ENCODE assay signal across 8 cellular contexts in the genomic region with DNA sequence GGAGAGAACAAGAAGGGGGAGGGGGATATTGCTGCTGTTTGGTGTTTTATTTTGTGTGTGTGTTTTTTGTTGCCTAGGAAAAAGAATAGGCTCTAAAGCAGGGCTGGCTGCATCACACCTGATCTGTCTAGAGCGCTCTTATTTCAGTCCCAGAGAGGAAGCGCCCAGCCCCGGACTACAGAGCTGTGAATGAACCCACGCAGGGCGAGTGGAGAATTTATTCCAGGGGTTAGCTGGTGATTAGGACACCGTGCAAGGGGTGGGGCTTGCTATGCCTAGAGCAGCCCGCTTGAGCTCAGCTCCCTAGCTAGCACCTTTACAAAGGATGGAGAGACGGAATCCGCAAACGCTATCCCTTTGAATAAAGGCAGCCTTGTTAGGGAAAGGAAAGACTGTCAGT. TPM values are rescaled to one million over a fixed set of nuclear protein-coding genes. Genes with fewer than 3 reads are reported as not detected.
DNase-seq lines count a peak whose midpoint lies in the region; ATAC-seq, FAIRE-seq and TF ChIP-seq lines count a peak whose summit lies in the region.

No MANE protein-coding gene starts in this region.

- H3K4me1 ChIP-seq in esophagus (ENCODE audit: control insufficient read depth in 2 of 2, insufficient read depth in 2 of 2, low read length in 1 of 2) (peaks cover 0 to 2% of the 10 kb centered on the region in 2 donors), mesodermal cell (ENCODE audit: control insufficient read depth, insufficient read depth, low read length, poor library complexity, severe bottlenecking) (no peaks in the 10 kb centered on the region), upper lobe of left lung (peaks cover 0 to 18% (median 6%) of the 10 kb centered on the region in 4 donors)

- FAIRE-seq in H54 (lab: Jason Lieb, UNC), result peak; percentile 70

- TF ChIP-seq POLR2A in H54 (IDR thresholded peaks at IDR 0.05; ENCODE audit: low read depth, low read length) (no peak), upper lobe of left lung (IDR thresholded peaks at IDR 0.05) (no peak)

- DNase-seq in A172 (ENCODE audit: low spot score) (peak; percentile 39), H54 (ENCODE audit: insufficient read length, low spot score) (peak; percentile 18), SHP77 (lab: John Stamatoyannopoulos, UW) (peak; percentile 37 to 54), upper lobe of left lung (peak in 1 of 2 donors; percentile 64)

- H3K27ac ChIP-seq in esophagus (ENCODE audit: low read depth in 2 of 2, low read length in 1 of 2) (peak overlapping the region; percentile 51 to 60), mesodermal cell (ENCODE audit: low read depth, low read length, severe bottlenecking) (no peak overlapping the region), upper lobe of left lung (peak overlapping the region; percentile 73 to 84 (median 79))

- H3K27me3 ChIP-seq in esophagus (ENCODE audit: control insufficient read depth in 1 of 2, insufficient read depth in 2 of 2, low read length in 2 of 2), result no peaks in the 10 kb centered on the region
- H3K27me3 ChIP-seq in upper lobe of left lung, result no peaks in the 10 kb centered on the region

- no peak for TF ChIP-seq EP300 in upper lobe of left lung (IDR thresholded peaks at IDR 0.05)

- WGBS in esophagus, 2 donors, result 1% methylated on average over 10 of the region's 10 CpGs
- WGBS in mesodermal cell (ENCODE audit: insufficient coverage in 2 of 2), 2 experiments, result 2% methylated on average over 7 to 10 of the region's 10 CpGs
- 2 to 3% methylated on average over 8 to 10 of the region's 10 CpGs for WGBS in upper lobe of left lung, 2 donors

- TF ChIP-seq CTCF in upper lobe of left lung (IDR thresholded peaks at IDR 0.05), result no peak

- H3K36me3 ChIP-seq in esophagus (ENCODE audit: control insufficient read depth in 2 of 2, insufficient read depth in 2 of 2, low read length in 1 of 2), result no peaks in the 10 kb centered on the region
- no peaks in the 10 kb centered on the region for H3K36me3 ChIP-seq in mesodermal cell (ENCODE audit: control insufficient read depth, insufficient read depth, low read length)
- H3K36me3 ChIP-seq in upper lobe of left lung, result no peaks in the 10 kb centered on the region

- ATAC-seq in upper lobe of left lung (ENCODE audit: low FRiP score in 2 of 2), result peak; percentile 84 to 90
- ATAC-seq in HG03159 (IDR thresholded peaks at IDR 0.05; ENCODE audit: unreplicated experiment), result no peak
- no peak for ATAC-seq in GM19452 (IDR thresholded peaks at IDR 0.05; ENCODE audit: unreplicated experiment)

- H3K4me3 ChIP-seq in esophagus (ENCODE audit: low read depth in 1 of 2, low read length in 2 of 2) (peak overlapping the region in 1 of 2 donors; percentile 59), mesodermal cell (ENCODE audit: extremely low read depth, insufficient read depth, low read length, poor library complexity, severe bottlenecking) (peak overlapping the region; percentile 42), upper lobe of left lung (peak overlapping the region; percentile 39 to 60 (median 48))

- H3K9me3 ChIP-seq in esophagus (ENCODE audit: control insufficient read depth in 2 of 2, insufficient read depth in 1 of 2, low read depth in 1 of 2, low read length in 1 of 2) (no peaks in the 10 kb centered on the region), mesodermal cell (ENCODE audit: control insufficient read depth, low read length) (no peaks in the 10 kb centered on the region), upper lobe of left lung (no peaks in the 10 kb centered on the region)

RNA-seq across cellular contexts. Expression of a gene that starts 0.6 kb away (rescaled TPM):
- 0.22 TPM in 1 of 2 replicates, not detected in the other for total RNA-seq in A172 (2014; rRNA removed; shearing (Covaris generic))
- polyA plus RNA-seq in esophagus, result 1 to 10 TPM; 2.7 to 4.4 TPM
- polyA plus RNA-seq in mesodermal cell (2013, experiment 1 of 2), result 1.8 TPM
- 2.6 TPM for polyA plus RNA-seq in mesodermal cell (2013, experiment 2 of 2)
- total RNA-seq in upper lobe of left lung, result 10 to 100 TPM in 3 of 6 donors, 1 to 10 TPM in 3; 4.1 to 15.7 (median 8.9) TPM

Comparison
In these comparisons a context has a peak if more than half of its experiments do, and no peak if none do; other contexts are left out.
1. ATAC-seq: peak in upper lobe of left lung (2 of 2); none in HG03159 (single experiment) and GM19452 (single experiment).